In the genomic region with DNA sequence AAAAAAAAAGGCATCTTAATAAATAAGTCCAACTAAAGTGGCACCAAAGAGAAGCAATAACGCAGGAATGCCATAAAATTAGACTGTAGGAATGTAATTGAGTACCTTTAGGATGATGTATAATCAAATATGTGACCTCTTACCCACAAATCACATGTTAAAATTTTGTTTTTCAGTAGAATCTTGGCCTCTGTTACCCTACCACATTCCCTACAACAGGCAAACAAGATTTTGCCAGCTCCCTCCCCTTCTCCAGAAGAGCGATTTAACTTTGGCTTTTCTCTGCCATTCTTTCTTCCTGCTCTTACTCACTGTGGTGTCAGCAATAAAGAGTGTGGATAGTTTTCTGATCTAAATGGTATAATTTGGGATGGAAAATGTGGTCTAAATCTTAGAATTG, we compare ENCODE assay signal across 11 cellular contexts. TPM values are rescaled to one million over a fixed set of nuclear protein-coding genes. Genes with fewer than 3 reads are reported as not detected.
DNase-seq lines count a peak whose midpoint lies in the region; ATAC-seq, FAIRE-seq and TF ChIP-seq lines count a peak whose summit lies in the region.
"Had no signal": no experiment of that assay in that cellular context is flagged by ENCODE, and none has a peak within 500 bp of the region (broad histone marks: within the 10 kb centered on the region; RNA-seq: fewer than 3 reads in every experiment).

No MANE protein-coding gene starts in this region.

- peaks cover 11% of the 10 kb centered on the region; the same call in 1 of the 2 replicates for H3K79me2 ChIP-seq in GM23248 (ENCODE audit: insufficient read depth)

- FAIRE-seq in H54 (lab: Jason Lieb, UNC) = no peak

- no peaks in the 10 kb centered on the region for H4K20me1 ChIP-seq in GM23248 (ENCODE audit: insufficient read depth)

- H3K4me3 ChIP-seq in GM23248 (no peak overlapping the region), iPS-20b (ENCODE audit: low read length) (0 out of 2 replicates have a peak overlapping the region, but pooled peaks have one; percentile 19), tibial artery (no peak overlapping the region)
- H3K4me3 ChIP-seq: MG63 had no signal

- no peaks in the 10 kb centered on the region for H3K9me2 ChIP-seq in GM23248 (ENCODE audit: insufficient read depth)

- WGBS in GM23248 (ENCODE audit: low coverage in 1 of 2, low lambda C conversion rate in 2 of 2, missing lambda C conversion rate in 2 of 2), 2 experiments = 48 to 54% methylated on average over 2 of the region's 2 CpGs

- TF ChIP-seq CTCF in WTC11 (IDR thresholded peaks at IDR 0.05) = no peak
- TF ChIP-seq CTCF in type B pancreatic cell (conservative IDR thresholded peaks at IDR 0.05) = no peak
- no peak for TF ChIP-seq CTCF in tibial artery (IDR thresholded peaks at IDR 0.05)

- POLR2A ChIA-PET in WTC11 (lab: Charles Lee) = no interaction called here

- peak overlapping the region; percentile 82 for H3K27ac Mint-ChIP-seq in WTC11
- no peak overlapping the region for H3K27ac Mint-ChIP-seq in type B pancreatic cell

- H3K27me3 Mint-ChIP-seq in WTC11 (ENCODE audit: low read depth) (no peaks in the 10 kb centered on the region), type B pancreatic cell (no peaks in the 10 kb centered on the region)

- 0 out of 2 replicates have a peak overlapping the region, but pooled peaks have one; percentile 13 for H3K27ac ChIP-seq in GM23248
- H3K27ac ChIP-seq in iPS-20b (ENCODE audit: low read length) = peak overlapping the region; percentile 72
- H3K27ac ChIP-seq in tibial artery = no peak overlapping the region

- H2AFZ ChIP-seq in GM23248 = no peak overlapping the region

- intact Hi-C loops in tibial artery (cut with DNase I; ENCODE audit: low total_unique reads) = no loop called here

- DNase-seq in GM23248 (peak; percentile 43), WTC11 (ENCODE audit: low spot score) (no peak), type B pancreatic cell (ENCODE audit: extremely low spot score, unreplicated experiment) (no peak), H54 (ENCODE audit: insufficient read length, low spot score) (no peak), tibial artery (no peak)
- DNase-seq: DMS 273 treated with DMSO at 0.1 percent for 48 hours, NCI-H1105 treated with DMSO at 0.1 percent for 48 hours, NCI-H187 had no signal

- H3K4me2 ChIP-seq in GM23248 (ENCODE audit: unreplicated experiment) = peak overlapping the region; percentile 14

- CTCF ChIA-PET in WTC11 (lab: Charles Lee) = interaction anchor here (1.4 kb wide), 1 partner anchor 29 kb away, joined by 3 read pairs; no protein-coding TSS in a partner anchor

- H3K9me3 ChIP-seq in GM23248 (ENCODE audit: low read depth) (no peaks in the 10 kb centered on the region), iPS-20b (ENCODE audit: insufficient read depth, low read depth, low read length) (no peaks in the 10 kb centered on the region), tibial artery (peaks cover 0 to 5% (median 0%) of the 10 kb centered on the region in 3 donors)

- ATAC-seq in WTC11 (no peak), GM18867 (IDR thresholded peaks at IDR 0.05; ENCODE audit: unreplicated experiment) (no peak)

- H3K4me1 Mint-ChIP-seq in WTC11 (peaks cover 47% of the 10 kb centered on the region), type B pancreatic cell (ENCODE audit: unreplicated experiment) (peaks cover 24% of the 10 kb centered on the region)

- in situ Hi-C loops in GM23248 (cut with MboI) = no loop called here

- peaks cover 41% of the 10 kb centered on the region for H3K4me1 ChIP-seq in GM23248 (ENCODE audit: insufficient read depth)
- peaks cover 41% of the 10 kb centered on the region for H3K4me1 ChIP-seq in iPS-20b (ENCODE audit: insufficient read depth, low read length)
- peaks cover 0 to 12% (median 0%) of the 10 kb centered on the region in 4 donors for H3K4me1 ChIP-seq in tibial artery

- peaks cover 23% of the 10 kb centered on the region for H3K36me3 Mint-ChIP-seq in WTC11
- peaks cover 24% of the 10 kb centered on the region for H3K36me3 Mint-ChIP-seq in type B pancreatic cell

- no peak for TF ChIP-seq POLR2A in H54 (IDR thresholded peaks at IDR 0.05; ENCODE audit: low read depth, low read length)

- H3K36me3 ChIP-seq in GM23248 (ENCODE audit: low read depth) = no peaks in the 10 kb centered on the region
- H3K36me3 ChIP-seq in iPS-20b (ENCODE audit: insufficient read depth, low read depth, low read length) = peaks cover 8% of the 10 kb centered on the region; the same call in 1 of the 2 replicates
- H3K36me3 ChIP-seq in tibial artery = no peaks in the 10 kb centered on the region
- H3K36me3 ChIP-seq: MG63 had no signal

- H3K27me3 ChIP-seq in GM23248 (replicated peaks; ENCODE audit: insufficient read depth) (no peaks in the 10 kb centered on the region), iPS-20b (ENCODE audit: insufficient read depth, low read length) (no peaks in the 10 kb centered on the region), tibial artery (no peaks in the 10 kb centered on the region)
- H3K27me3 ChIP-seq: MG63 had no signal

- H3K9me3 Mint-ChIP-seq in WTC11 (peaks cover 19% of the 10 kb centered on the region), type B pancreatic cell (peaks cover 12% of the 10 kb centered on the region)

- no peak overlapping the region for H3K4me3 Mint-ChIP-seq in WTC11
- H3K4me3 Mint-ChIP-seq in type B pancreatic cell = peak overlapping the region; percentile 19

- H3F3A ChIP-seq in GM23248 (ENCODE audit: insufficient read depth) = peaks cover 40% of the 10 kb centered on the region

- H3K9ac ChIP-seq in GM23248 = no peak overlapping the region
- H3K9ac ChIP-seq in iPS-20b (ENCODE audit: low read depth, low read length) = peak overlapping the region; percentile 50; the same call in 1 of the 2 replicates

TF ChIP-seq in WTC11, 78 proteins besides CTCF, POLR2A, EP300 and RAD21:
- TF ChIP-seq SMAD4 (CRISPR knock-in tag; IDR thresholded peaks at IDR 0.05) (no peak), FOXJ3 (CRISPR knock-in tag; IDR thresholded peaks at IDR 0.05; ENCODE audit: borderline replicate concordance) (no peak), PRRX2 (CRISPR knock-in tag; IDR thresholded peaks at IDR 0.05) (no peak), OVOL2 (CRISPR knock-in tag; IDR thresholded peaks at IDR 0.05; ENCODE audit: borderline replicate concordance) (no peak), JUN (CRISPR knock-in tag; IDR thresholded peaks at IDR 0.05) (no peak), EMX1 (CRISPR knock-in tag; IDR thresholded peaks at IDR 0.05) (no peak), ZNF219 (CRISPR knock-in tag; IDR thresholded peaks at IDR 0.05; ENCODE audit: borderline replicate concordance) (no peak)
- TF ChIP-seq, protein P1, sequence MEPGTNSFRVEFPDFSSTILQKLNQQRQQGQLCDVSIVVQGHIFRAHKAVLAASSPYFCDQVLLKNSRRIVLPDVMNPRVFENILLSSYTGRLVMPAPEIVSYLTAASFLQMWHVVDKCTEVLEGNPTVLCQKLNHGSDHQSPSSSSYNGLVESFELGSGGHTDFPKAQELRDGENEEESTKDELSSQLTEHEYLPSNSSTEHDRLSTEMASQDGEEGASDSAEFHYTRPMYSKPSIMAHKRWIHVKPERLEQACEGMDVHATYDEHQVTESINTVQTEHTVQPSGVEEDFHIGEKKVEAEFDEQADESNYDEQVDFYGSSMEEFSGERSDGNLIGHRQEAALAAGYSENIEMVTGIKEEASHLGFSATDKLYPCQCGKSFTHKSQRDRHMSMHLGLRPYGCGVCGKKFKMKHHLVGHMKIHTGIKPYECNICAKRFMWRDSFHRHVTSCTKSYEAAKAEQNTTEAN (CRISPR knock-in tag; IDR thresholded peaks at IDR 0.05) = no peak

RNA-seq across cellular contexts. Expression of a gene that starts 57.2 kb away (rescaled TPM):
- 26.4 and 32.4 TPM in 2 replicates for total RNA-seq in GM23248 (2014; rRNA removed; shearing (Covaris generic))
- polyA plus RNA-seq in GM23248 (2016; fragmentation: Nextera tagmentation; extraction: Ambion mirVana) = 10.7 and 12.3 TPM in 2 replicates
- total RNA-seq in WTC11 (2021) (42.0 to 54.5 TPM (median 43.9 TPM) in 3 replicates), type B pancreatic cell (ENCODE audit: low replicate concordance) (83.1 and 105 TPM in 2 replicates)

Comparison
In these comparisons a context has a peak if more than half of its experiments do, and no peak if none do; other contexts are left out.
1. H3K27ac ChIP-seq: peak in GM23248 (single experiment) and iPS-20b (single experiment); none in tibial artery (0 of 2).